ENCODE assay signal across 1 cellular context in genomic region chrX:53374923-53375322, GRCh38.
TF ChIP-seq lines count a peak whose summit lies in the region.

No MANE protein-coding gene starts in this region.

TF ChIP-seq in GM23338, 12 proteins besides CTCF, POLR2A, EP300 and RAD21:
- no peak for TF ChIP-seq NANOG (IDR thresholded peaks at IDR 0.05; ENCODE audit: borderline replicate concordance)
- TF ChIP-seq REST (IDR thresholded peaks at IDR 0.05; ENCODE audit: unreplicated experiment) = no peak
- TF ChIP-seq STAT1 (IDR thresholded peaks at IDR 0.05; ENCODE audit: unreplicated experiment) = no peak
- no peak for TF ChIP-seq JUNB (IDR thresholded peaks at IDR 0.05; ENCODE audit: unreplicated experiment)
- TF ChIP-seq EZH2phosphoT487 (IDR thresholded peaks at IDR 0.05; ENCODE audit: unreplicated experiment) = no peak
- TF ChIP-seq ZNF462 (CRISPR knock-in tag; IDR thresholded peaks at IDR 0.05) = no peak
- no peak for TF ChIP-seq ZNF114 (CRISPR knock-in tag; IDR thresholded peaks at IDR 0.05)
